18 cellular contexts compared by ENCODE assay signal in the genomic region with DNA sequence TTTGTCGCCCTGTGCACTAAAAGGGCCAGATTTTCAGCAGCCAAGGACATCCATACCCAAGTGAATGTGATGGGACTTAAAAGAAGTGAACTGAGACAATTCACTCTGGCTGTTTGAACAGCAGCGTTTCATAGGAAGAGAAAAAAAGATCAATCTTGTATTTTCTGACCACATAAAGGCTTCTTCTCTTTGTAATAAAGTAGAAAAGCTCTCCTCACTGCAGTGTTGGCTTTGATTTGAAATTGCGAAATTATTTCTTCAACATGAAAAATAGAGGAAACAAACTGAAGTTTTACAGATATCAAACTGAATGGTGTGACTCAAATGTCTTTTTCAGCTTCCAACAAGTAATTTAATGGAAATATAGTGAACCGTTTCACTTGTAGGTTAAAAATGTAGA. TPM values are rescaled to one million over a fixed set of nuclear protein-coding genes. Genes with fewer than 3 reads are reported as not detected.
DNase-seq lines count a peak whose midpoint lies in the region; ATAC-seq and TF ChIP-seq lines count a peak whose summit lies in the region.
"Had no signal": no experiment of that assay in that cellular context is flagged by ENCODE, and none has a peak within 500 bp of the region (broad histone marks: within the 10 kb centered on the region; RNA-seq: fewer than 3 reads in every experiment).

No MANE protein-coding gene starts in this region.

- POLR2A ChIA-PET in naive thymus-derived CD8-positive, alpha-beta T cell (lab: Charles Lee) = no interaction called here

- H3K27ac Mint-ChIP-seq in CD14-positive monocyte = peak overlapping the region; percentile 82 to 94 (median 89)
- peak overlapping the region in 7 of 10 donors; percentile 46 to 89 (median 60) for H3K27ac Mint-ChIP-seq in naive thymus-derived CD8-positive, alpha-beta T cell
- H3K27ac Mint-ChIP-seq in activated T-helper 17 cell treated with anti-CD3 and anti-CD28 coated beads, Interleukin-2, amount 50 U/mL, for 72 hours = no peak overlapping the region

- H3K4me1 ChIP-seq in adipocyte (ENCODE audit: control insufficient read depth, insufficient read depth, low read length) = peaks cover 13% of the 10 kb centered on the region
- H3K4me1 ChIP-seq: SJSA1 had no signal

- DNase-seq in CD14-positive monocyte (ENCODE audit: low spot score) (no peak), GM03348 (ENCODE audit: low spot score) (peak; percentile 3), adipocyte (ENCODE audit: low read depth) (peak; percentile 52)
- peak in 2 of 10 donors; percentile 36 to 41 for DNase-seq in naive thymus-derived CD8-positive, alpha-beta T cell
- no peak for DNase-seq in stimulated activated CD4-positive, alpha-beta T cell treated with anti-CD3 and anti-CD28 coated beads, Interleukin-2, amount 100 ng/mL, for 24 hours
- DNase-seq: ACHN, DND-41, GDM1, HCEC 1CT, NCI-H1105 treated with DMSO at 0.1 percent for 48 hours, NCI-H1930, NCI-H2171, NCI-H774 had no signal

- H3K9me3 ChIP-seq in adipocyte (ENCODE audit: control insufficient read depth, low read length) = no peaks in the 10 kb centered on the region
- H3K9me3 ChIP-seq: SJSA1 had no signal

- ATAC-seq in naive thymus-derived CD8-positive, alpha-beta T cell = peak; percentile 65 to 70
- no peak for ATAC-seq in GM21515 (IDR thresholded peaks at IDR 0.05; ENCODE audit: unreplicated experiment)
- ATAC-seq in activated T-helper 17 cell treated with anti-CD3 and anti-CD28 coated beads, Interleukin-2, amount 50 U/mL, for 72 hours (replicated peaks) = no peak

- H3K36me3 Mint-ChIP-seq in CD14-positive monocyte = peaks cover 7 to 9% of the 10 kb centered on the region in 2 donors
- H3K36me3 Mint-ChIP-seq in naive thymus-derived CD8-positive, alpha-beta T cell = peaks cover 0 to 28% (median 9%) of the 10 kb centered on the region in 3 donors
- peaks cover 33% of the 10 kb centered on the region for H3K36me3 Mint-ChIP-seq in activated T-helper 17 cell treated with anti-CD3 and anti-CD28 coated beads, Interleukin-2, amount 50 U/mL, for 72 hours (ENCODE audit: low read depth)

- peaks cover 32% of the 10 kb centered on the region for H3K4me1 Mint-ChIP-seq in CD14-positive monocyte
- H3K4me1 Mint-ChIP-seq in naive thymus-derived CD8-positive, alpha-beta T cell = peaks cover 6 to 19% (median 15%) of the 10 kb centered on the region in 4 donors
- H3K4me1 Mint-ChIP-seq in activated T-helper 17 cell treated with anti-CD3 and anti-CD28 coated beads, Interleukin-2, amount 50 U/mL, for 72 hours = peaks cover 5% of the 10 kb centered on the region

- intact Hi-C loops in CD14-positive monocyte (cut with micrococcal nuclease) = loop anchor here in 1 of 2 donors (5.0 kb wide), 1 partner anchor 112 kb away; a partner anchor contains a TSS

- H3K9me3 Mint-ChIP-seq in CD14-positive monocyte = no peaks in the 10 kb centered on the region
- H3K9me3 Mint-ChIP-seq in naive thymus-derived CD8-positive, alpha-beta T cell = no peaks in the 10 kb centered on the region
- H3K9me3 Mint-ChIP-seq in activated T-helper 17 cell treated with anti-CD3 and anti-CD28 coated beads, Interleukin-2, amount 50 U/mL, for 72 hours = no peaks in the 10 kb centered on the region
- H3K9me3 Mint-ChIP-seq: CD8-positive, alpha-beta memory T cell; IgD-negative memory B cell had no signal

- peak overlapping the region in 1 of 2 donors; percentile 48 for H3K4me3 Mint-ChIP-seq in CD14-positive monocyte
- H3K4me3 Mint-ChIP-seq in naive thymus-derived CD8-positive, alpha-beta T cell = peak overlapping the region in 4 of 10 donors; percentile 2 to 23 (median 16)
- H3K4me3 Mint-ChIP-seq in activated T-helper 17 cell treated with anti-CD3 and anti-CD28 coated beads, Interleukin-2, amount 50 U/mL, for 72 hours = no peak overlapping the region
- H3K4me3 Mint-ChIP-seq: CD8-positive, alpha-beta memory T cell had no signal

- peaks cover 44% of the 10 kb centered on the region for H3K36me3 ChIP-seq in adipocyte (ENCODE audit: control insufficient read depth, insufficient read depth, low read length, severe bottlenecking)

- no peaks in the 10 kb centered on the region for H3K27me3 ChIP-seq in adipocyte (replicated peaks; ENCODE audit: control insufficient read depth, insufficient read depth, low read length)
- H3K27me3 ChIP-seq: SJSA1 had no signal

- no peaks in the 10 kb centered on the region for H3K27me3 Mint-ChIP-seq in CD14-positive monocyte (ENCODE audit: low read depth in 3 of 3)
- H3K27me3 Mint-ChIP-seq in naive thymus-derived CD8-positive, alpha-beta T cell = no peaks in the 10 kb centered on the region
- no peaks in the 10 kb centered on the region for H3K27me3 Mint-ChIP-seq in activated T-helper 17 cell treated with anti-CD3 and anti-CD28 coated beads, Interleukin-2, amount 50 U/mL, for 72 hours
- H3K27me3 Mint-ChIP-seq: CD8-positive, alpha-beta memory T cell; IgD-negative memory B cell had no signal

- no peak overlapping the region for H3K9ac ChIP-seq in adipocyte (ENCODE audit: low read length)

- no peak for TF ChIP-seq CTCF in CD14-positive monocyte (IDR thresholded peaks at IDR 0.05)

- no peak overlapping the region for H3K4me3 ChIP-seq in adipocyte (ENCODE audit: low read length)
- H3K4me3 ChIP-seq: SJSA1 had no signal

RNA-seq across cellular contexts. Expression of a gene that starts 11.3 kb away (rescaled TPM):
- polyA plus RNA-seq in CD14-positive monocyte = under 1 TPM; 0.23 to 0.41 TPM
- total RNA-seq in naive thymus-derived CD8-positive, alpha-beta T cell = 1 to 10 TPM; 2.6 to 3.2 TPM
- polyA plus RNA-seq in naive thymus-derived CD8-positive, alpha-beta T cell = 1 to 10 TPM in 2 of 3 donors, under 1 TPM in 1; 0.64 to 1.8 (median 1.3) TPM
- total RNA-seq in activated T-helper 17 cell treated with anti-CD3 and anti-CD28 coated beads, Interleukin-2, amount 50 U/mL, for 72 hours = 1 to 10 TPM; 1.2 to 1.3 TPM

Comparison
In these comparisons a context has a peak if more than half of its experiments do, and no peak if none do; other contexts are left out.
1. DNase-seq: peak in GM03348 (single experiment) and adipocyte (single experiment); none in CD14-positive monocyte (single experiment) and stimulated activated CD4-positive, alpha-beta T cell treated with anti-CD3 and anti-CD28 coated beads, Interleukin-2, amount 100 ng/mL, for 24 hours (0 of 2).
2. ATAC-seq: peak in naive thymus-derived CD8-positive, alpha-beta T cell (2 of 2); none in GM21515 (single experiment) and activated T-helper 17 cell treated with anti-CD3 and anti-CD28 coated beads, Interleukin-2, amount 50 U/mL, for 72 hours (single experiment).